ENCODE assay signal across 1 cellular context in genomic region chr4:38753021-38753806, GRCh38.
TF ChIP-seq lines count a peak whose summit lies in the region.

No MANE protein-coding gene starts in this region.

TF ChIP-seq in IMR-90, 13 proteins besides CTCF, POLR2A, EP300 and RAD21 (continued from another document):
- TF ChIP-seq, protein P1, sequence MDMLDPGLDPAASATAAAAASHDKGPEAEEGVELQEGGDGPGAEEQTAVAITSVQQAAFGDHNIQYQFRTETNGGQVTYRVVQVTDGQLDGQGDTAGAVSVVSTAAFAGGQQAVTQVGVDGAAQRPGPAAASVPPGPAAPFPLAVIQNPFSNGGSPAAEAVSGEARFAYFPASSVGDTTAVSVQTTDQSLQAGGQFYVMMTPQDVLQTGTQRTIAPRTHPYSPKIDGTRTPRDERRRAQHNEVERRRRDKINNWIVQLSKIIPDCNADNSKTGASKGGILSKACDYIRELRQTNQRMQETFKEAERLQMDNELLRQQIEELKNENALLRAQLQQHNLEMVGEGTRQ (IDR thresholded peaks at IDR 0.05; ENCODE audit: low read depth, low read length) = no peak
